ENCODE assay signal across 1 cellular context in the genomic region with DNA sequence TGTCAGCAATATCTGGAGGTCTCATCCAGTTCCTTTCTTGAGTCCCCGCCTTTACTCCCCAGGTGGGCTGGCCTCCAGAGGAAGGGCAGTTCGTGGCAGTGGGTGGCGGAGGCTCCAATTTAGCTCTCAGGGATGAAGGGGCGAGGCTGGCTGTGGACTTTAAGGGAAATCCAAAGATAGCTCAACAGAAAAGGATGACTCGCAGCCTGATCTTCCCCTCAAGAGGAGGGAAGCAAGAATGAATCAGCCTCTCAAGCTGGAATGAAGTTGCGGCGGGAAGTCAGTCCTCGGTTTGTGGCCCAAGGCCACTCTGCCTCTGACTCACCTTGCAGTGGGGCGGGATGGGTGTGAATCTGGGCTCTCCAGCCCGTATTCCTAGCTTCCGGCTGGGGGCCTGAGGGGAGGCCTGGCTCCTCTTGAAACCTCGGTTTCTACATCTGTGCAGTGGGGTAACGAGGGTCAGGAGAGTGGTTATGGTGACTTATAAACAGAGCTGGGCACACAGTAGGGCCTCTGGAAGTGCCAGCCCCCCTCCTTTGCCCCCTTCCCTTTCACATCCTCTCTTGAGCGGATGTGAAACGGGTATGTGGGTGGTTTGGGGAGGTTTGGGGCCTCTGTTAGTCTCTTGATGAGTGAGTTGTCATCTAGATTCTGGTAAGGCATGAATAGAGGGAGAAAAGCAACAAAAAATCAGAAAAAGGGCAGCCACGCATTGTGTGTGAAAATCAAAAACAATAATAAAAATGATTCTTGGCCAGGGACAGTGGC.
TF ChIP-seq lines count a peak whose summit lies in the region.

No MANE protein-coding gene starts in this region.

TF ChIP-seq in GM12878, 131 proteins besides CTCF, POLR2A, EP300 and RAD21 (continued from another document):
- TF ChIP-seq, protein P1, sequence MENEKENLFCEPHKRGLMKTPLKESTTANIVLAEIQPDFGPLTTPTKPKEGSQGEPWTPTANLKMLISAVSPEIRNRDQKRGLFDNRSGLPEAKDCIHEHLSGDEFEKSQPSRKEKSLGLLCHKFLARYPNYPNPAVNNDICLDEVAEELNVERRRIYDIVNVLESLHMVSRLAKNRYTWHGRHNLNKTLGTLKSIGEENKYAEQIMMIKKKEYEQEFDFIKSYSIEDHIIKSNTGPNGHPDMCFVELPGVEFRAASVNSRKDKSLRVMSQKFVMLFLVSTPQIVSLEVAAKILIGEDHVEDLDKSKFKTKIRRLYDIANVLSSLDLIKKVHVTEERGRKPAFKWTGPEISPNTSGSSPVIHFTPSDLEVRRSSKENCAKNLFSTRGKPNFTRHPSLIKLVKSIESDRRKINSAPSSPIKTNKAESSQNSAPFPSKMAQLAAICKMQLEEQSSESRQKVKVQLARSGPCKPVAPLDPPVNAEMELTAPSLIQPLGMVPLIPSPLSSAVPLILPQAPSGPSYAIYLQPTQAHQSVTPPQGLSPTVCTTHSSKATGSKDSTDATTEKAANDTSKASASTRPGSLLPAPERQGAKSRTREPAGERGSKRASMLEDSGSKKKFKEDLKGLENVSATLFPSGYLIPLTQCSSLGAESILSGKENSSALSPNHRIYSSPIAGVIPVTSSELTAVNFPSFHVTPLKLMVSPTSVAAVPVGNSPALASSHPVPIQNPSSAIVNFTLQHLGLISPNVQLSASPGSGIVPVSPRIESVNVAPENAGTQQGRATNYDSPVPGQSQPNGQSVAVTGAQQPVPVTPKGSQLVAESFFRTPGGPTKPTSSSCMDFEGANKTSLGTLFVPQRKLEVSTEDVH (IDR thresholded peaks at IDR 0.05; ENCODE audit: low read depth, partially characterized antibody): no peak
- peak; percentile 99 for TF ChIP-seq GATAD2B (conservative IDR thresholded peaks at IDR 0.05; ENCODE audit: low read depth)
- peak; percentile 98 for TF ChIP-seq TBL1XR1 (IDR thresholded peaks at IDR 0.05; ENCODE audit: low read depth, low read length)
- TF ChIP-seq NR2C2 (IDR thresholded peaks at IDR 0.05; ENCODE audit: borderline replicate concordance, control insufficient read depth, insufficient read length, low read depth): no peak
- TF ChIP-seq STAT1 (conservative IDR thresholded peaks at IDR 0.05): no peak
- peak; percentile 59; the same call in 1 of the 2 replicates for TF ChIP-seq MXI1 (IDR thresholded peaks at IDR 0.05; ENCODE audit: low read depth, low read length)
- TF ChIP-seq RBBP5 (conservative IDR thresholded peaks at IDR 0.05): 0 out of 2 replicates have a peak, but pooled peaks have one; percentile 74
- TF ChIP-seq CEBPB (IDR thresholded peaks at IDR 0.05; ENCODE audit: borderline replicate concordance in 1 of 2, low read depth in 2 of 2, low read length in 2 of 2): peak in 1 of 2 experiments; percentile 91; a peak in 2 of 4 replicates
- peak; percentile 98 for TF ChIP-seq PAX5 (IDR thresholded peaks at IDR 0.05; ENCODE audit: borderline replicate concordance, low read depth, low read length)
- TF ChIP-seq, protein P2, sequence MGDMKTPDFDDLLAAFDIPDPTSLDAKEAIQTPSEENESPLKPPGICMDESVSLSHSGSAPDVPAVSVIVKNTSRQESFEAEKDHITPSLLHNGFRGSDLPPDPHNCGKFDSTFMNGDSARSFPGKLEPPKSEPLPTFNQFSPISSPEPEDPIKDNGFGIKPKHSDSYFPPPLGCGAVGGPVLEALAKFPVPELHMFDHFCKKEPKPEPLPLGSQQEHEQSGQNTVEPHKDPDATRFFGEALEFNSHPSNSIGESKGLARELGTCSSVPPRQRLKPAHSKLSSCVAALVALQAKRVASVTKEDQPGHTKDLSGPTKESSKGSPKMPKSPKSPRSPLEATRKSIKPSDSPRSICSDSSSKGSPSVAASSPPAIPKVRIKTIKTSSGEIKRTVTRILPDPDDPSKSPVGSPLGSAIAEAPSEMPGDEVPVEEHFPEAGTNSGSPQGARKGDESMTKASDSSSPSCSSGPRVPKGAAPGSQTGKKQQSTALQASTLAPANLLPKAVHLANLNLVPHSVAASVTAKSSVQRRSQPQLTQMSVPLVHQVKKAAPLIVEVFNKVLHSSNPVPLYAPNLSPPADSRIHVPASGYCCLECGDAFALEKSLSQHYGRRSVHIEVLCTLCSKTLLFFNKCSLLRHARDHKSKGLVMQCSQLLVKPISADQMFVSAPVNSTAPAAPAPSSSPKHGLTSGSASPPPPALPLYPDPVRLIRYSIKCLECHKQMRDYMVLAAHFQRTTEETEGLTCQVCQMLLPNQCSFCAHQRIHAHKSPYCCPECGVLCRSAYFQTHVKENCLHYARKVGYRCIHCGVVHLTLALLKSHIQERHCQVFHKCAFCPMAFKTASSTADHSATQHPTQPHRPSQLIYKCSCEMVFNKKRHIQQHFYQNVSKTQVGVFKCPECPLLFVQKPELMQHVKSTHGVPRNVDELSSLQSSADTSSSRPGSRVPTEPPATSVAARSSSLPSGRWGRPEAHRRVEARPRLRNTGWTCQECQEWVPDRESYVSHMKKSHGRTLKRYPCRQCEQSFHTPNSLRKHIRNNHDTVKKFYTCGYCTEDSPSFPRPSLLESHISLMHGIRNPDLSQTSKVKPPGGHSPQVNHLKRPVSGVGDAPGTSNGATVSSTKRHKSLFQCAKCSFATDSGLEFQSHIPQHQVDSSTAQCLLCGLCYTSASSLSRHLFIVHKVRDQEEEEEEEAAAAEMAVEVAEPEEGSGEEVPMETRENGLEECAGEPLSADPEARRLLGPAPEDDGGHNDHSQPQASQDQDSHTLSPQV (IDR thresholded peaks at IDR 0.05): no peak
- TF ChIP-seq PAX8 (IDR thresholded peaks at IDR 0.05): 0 out of 2 replicates have a peak, but pooled peaks have one; percentile 53
- peak; percentile 83 for TF ChIP-seq TARDBP (IDR thresholded peaks at IDR 0.05; ENCODE audit: borderline replicate concordance)
- peak; percentile 91 for TF ChIP-seq JUNB (IDR thresholded peaks at IDR 0.05)
- peak; percentile 99 for TF ChIP-seq SPI1 (IDR thresholded peaks at IDR 0.05; ENCODE audit: borderline replicate concordance, insufficient read depth, low read depth, low read length)
- peak; percentile 34; the same call in 1 of the 2 replicates for TF ChIP-seq YY1 (IDR thresholded peaks at IDR 0.05; ENCODE audit: low read depth, low read length)
- TF ChIP-seq, protein P3, sequence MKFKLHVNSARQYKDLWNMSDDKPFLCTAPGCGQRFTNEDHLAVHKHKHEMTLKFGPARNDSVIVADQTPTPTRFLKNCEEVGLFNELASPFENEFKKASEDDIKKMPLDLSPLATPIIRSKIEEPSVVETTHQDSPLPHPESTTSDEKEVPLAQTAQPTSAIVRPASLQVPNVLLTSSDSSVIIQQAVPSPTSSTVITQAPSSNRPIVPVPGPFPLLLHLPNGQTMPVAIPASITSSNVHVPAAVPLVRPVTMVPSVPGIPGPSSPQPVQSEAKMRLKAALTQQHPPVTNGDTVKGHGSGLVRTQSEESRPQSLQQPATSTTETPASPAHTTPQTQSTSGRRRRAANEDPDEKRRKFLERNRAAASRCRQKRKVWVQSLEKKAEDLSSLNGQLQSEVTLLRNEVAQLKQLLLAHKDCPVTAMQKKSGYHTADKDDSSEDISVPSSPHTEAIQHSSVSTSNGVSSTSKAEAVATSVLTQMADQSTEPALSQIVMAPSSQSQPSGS (IDR thresholded peaks at IDR 0.05; ENCODE audit: low read length): peak; percentile 95
- TF ChIP-seq, protein P4, sequence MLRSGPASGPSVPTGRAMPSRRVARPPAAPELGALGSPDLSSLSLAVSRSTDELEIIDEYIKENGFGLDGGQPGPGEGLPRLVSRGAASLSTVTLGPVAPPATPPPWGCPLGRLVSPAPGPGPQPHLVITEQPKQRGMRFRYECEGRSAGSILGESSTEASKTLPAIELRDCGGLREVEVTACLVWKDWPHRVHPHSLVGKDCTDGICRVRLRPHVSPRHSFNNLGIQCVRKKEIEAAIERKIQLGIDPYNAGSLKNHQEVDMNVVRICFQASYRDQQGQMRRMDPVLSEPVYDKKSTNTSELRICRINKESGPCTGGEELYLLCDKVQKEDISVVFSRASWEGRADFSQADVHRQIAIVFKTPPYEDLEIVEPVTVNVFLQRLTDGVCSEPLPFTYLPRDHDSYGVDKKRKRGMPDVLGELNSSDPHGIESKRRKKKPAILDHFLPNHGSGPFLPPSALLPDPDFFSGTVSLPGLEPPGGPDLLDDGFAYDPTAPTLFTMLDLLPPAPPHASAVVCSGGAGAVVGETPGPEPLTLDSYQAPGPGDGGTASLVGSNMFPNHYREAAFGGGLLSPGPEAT (IDR thresholded peaks at IDR 0.05; ENCODE audit: low read depth): peak; percentile 98
- TF ChIP-seq MYC (IDR thresholded peaks at IDR 0.05; ENCODE audit: insufficient read depth, insufficient read length, insufficient replicate concordance, low read length, severe bottlenecking): no peak
- peak; percentile 87 for TF ChIP-seq MEF2B (IDR thresholded peaks at IDR 0.05; ENCODE audit: partially characterized antibody, poor library complexity, severe bottlenecking)
- TF ChIP-seq RUNX3 (IDR thresholded peaks at IDR 0.05; ENCODE audit: low read length): peak; percentile 96
- TF ChIP-seq STAT3 (IDR thresholded peaks at IDR 0.05; ENCODE audit: low read depth, low read length): peak; percentile 97
- no peak for TF ChIP-seq CHD4 (IDR thresholded peaks at IDR 0.05)
- TF ChIP-seq ATF7 (IDR thresholded peaks at IDR 0.05; ENCODE audit: low read depth): peak; percentile 94
- no peak; the same call in 1 of the 2 replicates for TF ChIP-seq SIN3A (IDR thresholded peaks at IDR 0.05; ENCODE audit: low read depth, low read length)
- peak; percentile 96 for TF ChIP-seq IRF4 (IDR thresholded peaks at IDR 0.05; ENCODE audit: low read depth, low read length)
- no peak for TF ChIP-seq ZNF274 (IDR thresholded peaks at IDR 0.05; ENCODE audit: insufficient read depth, insufficient read length)
- TF ChIP-seq, protein P5, sequence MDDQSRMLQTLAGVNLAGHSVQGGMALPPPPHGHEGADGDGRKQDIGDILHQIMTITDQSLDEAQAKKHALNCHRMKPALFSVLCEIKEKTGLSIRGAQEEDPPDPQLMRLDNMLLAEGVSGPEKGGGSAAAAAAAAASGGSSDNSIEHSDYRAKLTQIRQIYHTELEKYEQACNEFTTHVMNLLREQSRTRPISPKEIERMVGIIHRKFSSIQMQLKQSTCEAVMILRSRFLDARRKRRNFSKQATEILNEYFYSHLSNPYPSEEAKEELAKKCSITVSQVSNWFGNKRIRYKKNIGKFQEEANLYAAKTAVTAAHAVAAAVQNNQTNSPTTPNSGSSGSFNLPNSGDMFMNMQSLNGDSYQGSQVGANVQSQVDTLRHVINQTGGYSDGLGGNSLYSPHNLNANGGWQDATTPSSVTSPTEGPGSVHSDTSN (IDR thresholded peaks at IDR 0.05; ENCODE audit: insufficient replicate concordance, low read depth, low read length): peak; percentile 32
- peak; percentile 26 for TF ChIP-seq SMAD1 (IDR thresholded peaks at IDR 0.05; ENCODE audit: low read depth, partially characterized antibody)
